ENCODE assay signal across 20 cellular contexts in the genomic region with DNA sequence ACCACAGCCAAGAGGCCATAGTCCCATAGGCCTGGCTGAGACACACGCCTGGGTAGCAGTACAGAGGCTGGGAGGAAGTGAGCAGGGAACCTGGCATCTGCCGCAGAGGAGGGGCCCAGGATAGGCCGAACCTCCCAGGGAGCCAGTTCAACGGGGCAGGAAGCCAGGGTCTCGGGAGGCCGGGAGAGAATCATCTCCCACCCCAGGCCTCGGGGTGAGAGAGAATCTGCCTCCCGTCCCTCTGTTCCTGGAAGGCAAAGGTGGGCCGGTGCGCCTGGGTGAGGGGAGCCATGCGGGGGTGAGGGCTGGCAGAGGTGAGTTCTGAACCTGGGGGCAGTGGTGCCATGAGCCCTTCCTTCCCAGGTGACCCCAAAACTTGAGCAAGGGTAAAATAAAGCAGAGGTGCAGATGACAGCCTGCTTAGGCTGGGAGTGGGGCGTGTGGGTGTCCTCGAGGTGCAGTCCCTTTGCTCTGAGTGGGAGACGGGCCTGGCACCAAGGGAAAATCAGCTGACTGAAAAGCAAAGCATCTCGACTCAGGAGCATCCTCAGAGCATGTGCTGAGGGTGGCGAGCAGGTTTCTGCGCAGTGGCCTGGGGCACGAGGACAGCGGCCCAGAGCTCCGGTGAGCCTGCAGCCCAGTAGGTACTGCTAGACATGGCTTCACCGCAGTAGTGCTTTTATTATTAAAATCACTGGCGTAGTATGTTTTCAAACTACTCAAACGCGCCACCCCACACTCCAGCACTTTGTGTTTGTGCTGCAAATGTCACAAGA. TPM values are rescaled to one million over a fixed set of nuclear protein-coding genes. Genes with fewer than 3 reads are reported as not detected.
DNase-seq lines count a peak whose midpoint lies in the region; ATAC-seq, FAIRE-seq and TF ChIP-seq lines count a peak whose summit lies in the region.
"Had no signal": no experiment of that assay in that cellular context is flagged by ENCODE, and none has a peak within 500 bp of the region (broad histone marks: within the 10 kb centered on the region; RNA-seq: fewer than 3 reads in every experiment).

No MANE protein-coding gene starts in this region.

- H4K20me1 ChIP-seq in K562 (replicated peaks; ENCODE audit: control insufficient read depth, insufficient read depth, low read length), result peaks cover 47% of the 10 kb centered on the region

- TF ChIP-seq RAD21 in K562 (CRISPR knock-in tag; conservative IDR thresholded peaks at IDR 0.05 in 1 of 2, IDR thresholded peaks at IDR 0.05 in 1 of 2), result no peak

- 91% methylated on average over 24 of the region's 24 CpGs for WGBS in K562 (ENCODE audit: insufficient coverage, low coverage, missing lambda C conversion rate)
- WGBS in sigmoid colon, 2 donors, result 87 to 92% methylated on average over 24 of the region's 24 CpGs

- CTCF ChIA-PET in K562 (lab: Yijun Ruan, JAX; ENCODE audit: low intra/inter-chr PET ratio), result no interaction called here

- peaks cover 93% of the 10 kb centered on the region for H3K79me2 ChIP-seq in K562 (ENCODE audit: control insufficient read depth, insufficient read depth, low read length)

- DNase-seq in left ventricle myocardium superior (no peak), Right ventricle myocardium superior (no peak), K562 (ENCODE audit: extremely low read depth in 1 of 4, low spot score in 3 of 4) (no peak), mucosa of descending colon (no peak), ureter (ENCODE audit: low spot score) (peak; percentile 39), epidermal melanocyte (ENCODE audit: insufficient read length, low spot score) (no peak), Kasumi-1 (lab: John Stamatoyannopoulos, UW) (no peak), sigmoid colon (no peak)
- DNase-seq: EL, GF-D8, HFFc6, MM.1S, NCI-H1092, NCI-H1436, NCI-H1930, PC-9 had no signal

- in situ Hi-C loops in K562 (cut with MboI), result no loop called here

- peaks cover 73% of the 10 kb centered on the region for H3K36me3 ChIP-seq in K562 (ENCODE audit: control insufficient read depth, insufficient read depth, low read length)
- H3K36me3 ChIP-seq in mucosa of descending colon (ENCODE audit: low read depth), result no peaks in the 10 kb centered on the region
- H3K36me3 ChIP-seq in sigmoid colon, result peaks cover 0 to 8% (median 0%) of the 10 kb centered on the region in 4 donors

- POLR2A ChIA-PET in K562 (lab: Yijun Ruan, JAX), result interaction anchor here (0.6 to 4.7 kb wide), 3 partner anchors 8 to 36 kb away, joined by 3 to 31 read pairs (median 7); no protein-coding TSS in a partner anchor

- intact Hi-C loops in left ventricle myocardium superior (cut with micrococcal nuclease), result no loop called here
- intact Hi-C loops in Right ventricle myocardium superior (cut with DNase I), result no loop called here
- intact Hi-C loops in K562 (cut with micrococcal nuclease), result no loop called here
- intact Hi-C loops in mucosa of descending colon (cut with DNase I, micrococcal nuclease), result no loop called here
- intact Hi-C loops in sigmoid colon (cut with DNase I), result no loop called here

- H3K9me3 ChIP-seq in K562 (replicated peaks; ENCODE audit: control insufficient read depth, insufficient read depth, low read depth, low read length), result no peaks in the 10 kb centered on the region
- no peaks in the 10 kb centered on the region for H3K9me3 ChIP-seq in mucosa of descending colon
- H3K9me3 ChIP-seq in sigmoid colon, result no peaks in the 10 kb centered on the region
- H3K9me3 ChIP-seq: SJSA1 had no signal

- no peak for TF ChIP-seq POLR2A in K562 (conservative IDR thresholded peaks at IDR 0.05)
- TF ChIP-seq POLR2A in sigmoid colon (IDR thresholded peaks at IDR 0.05), result no peak

- H3K4me3 ChIP-seq in K562 (no peak overlapping the region), mucosa of descending colon (no peak overlapping the region), sigmoid colon (no peak overlapping the region)
- H3K4me3 ChIP-seq: PC-9, SJSA1 had no signal

- H2AFZ ChIP-seq in K562 (ENCODE audit: low read depth, low read length), result no peak overlapping the region
- H2AFZ ChIP-seq: PC-9 had no signal

- peaks cover 5% of the 10 kb centered on the region for H3K9me1 ChIP-seq in K562 (ENCODE audit: control insufficient read depth, insufficient read depth, low read length)

- peak; percentile 23 for ATAC-seq in left ventricle myocardium superior
- ATAC-seq in Right ventricle myocardium superior (ENCODE audit: poor library complexity), result no peak
- ATAC-seq in K562, result peak; percentile 6; the same call in 2 of the 3 replicates
- ATAC-seq in mucosa of descending colon, result peak; percentile 13

- peak overlapping the region in 1 of 2 experiments; percentile 73; a peak in 2 of 4 replicates for H3K9ac ChIP-seq in K562 (ENCODE audit: insufficient read depth in 1 of 2, low read depth in 2 of 2, low read length in 2 of 2)

- BruUV-seq in K562 (replicated peaks; lab: Mats Ljungman, UMichigan), result no TSS peak

- no peak overlapping the region for H3K4me2 ChIP-seq in K562 (ENCODE audit: insufficient read depth, low read length)
- H3K4me2 ChIP-seq: PC-9 had no signal

- H3K27ac ChIP-seq in K562 (ENCODE audit: extremely low read depth, low read depth, low read length) (no peak overlapping the region), sigmoid colon (no peak overlapping the region)
- H3K27ac ChIP-seq: PC-9, SJSA1 had no signal

- H3K27me3 ChIP-seq in K562 (ENCODE audit: control insufficient read depth in 2 of 2, insufficient read depth in 2 of 2, low read length in 2 of 2) (no peaks in the 10 kb centered on the region), sigmoid colon (no peaks in the 10 kb centered on the region)
- H3K27me3 ChIP-seq: SJSA1 had no signal

- no peak for TF ChIP-seq EP300 in K562 (IDR thresholded peaks at IDR 0.05; ENCODE audit: low read length)
- TF ChIP-seq EP300 in sigmoid colon (IDR thresholded peaks at IDR 0.05), result no peak

- peaks cover 0 to 28% of the 10 kb centered on the region in 2 experiments; a peak in 3 of 5 replicates for H3K4me1 ChIP-seq in K562 (replicated peaks in 1 of 2; ENCODE audit: control insufficient read depth in 2 of 2, insufficient read depth in 2 of 2, low read length in 2 of 2)
- no peaks in the 10 kb centered on the region for H3K4me1 ChIP-seq in mucosa of descending colon (ENCODE audit: low read depth)
- H3K4me1 ChIP-seq in sigmoid colon, result peaks cover 0 to 32% (median 29%) of the 10 kb centered on the region in 4 donors

- TF ChIP-seq CTCF in K562 (IDR thresholded peaks at IDR 0.05 in 2 of 3, conservative IDR thresholded peaks at IDR 0.05 in 1 of 3; ENCODE audit: insufficient read depth in 2 of 3, low read depth in 1 of 3, low read length in 3 of 3), result no peak
- no peak for TF ChIP-seq CTCF in mucosa of descending colon (IDR thresholded peaks at IDR 0.05)
- TF ChIP-seq CTCF in sigmoid colon (IDR thresholded peaks at IDR 0.05), result no peak

- FAIRE-seq in K562 (lab: Jason Lieb, UNC), result no peak
- FAIRE-seq: A204.1, D721Med, H54 had no signal

RNA-seq across cellular contexts. Expression of a gene that starts 15.5 kb away (rescaled TPM):
- total RNA-seq in left ventricle myocardium superior, result 69.7 TPM
- total RNA-seq in Right ventricle myocardium superior, result 62.7 TPM
- 309 and 657 TPM in 2 replicates for total RNA-seq in K562 (2011; cell fraction: chromatin; rRNA removed; ENCODE audit: low replicate concordance)
- 263 and 322 TPM in 2 replicates for total RNA-seq in K562 (2011; cell fraction: nucleolus; rRNA removed)
- total RNA-seq in K562 (2011; cell fraction: nucleoplasm; rRNA removed), result 258 and 293 TPM in 2 replicates
- total RNA-seq in K562 (2014; rRNA removed), result 62.2 and 94.2 TPM in 2 replicates
- total RNA-seq in K562 (2014; rRNA removed; fragmentation: Illumina TruSeq; extraction: Trizol), result 34.6 and 44.0 TPM in 2 replicates
- total RNA-seq in K562 (2015; rRNA removed; fragmentation: Illumina TruSeq; extraction: Trizol), result 59.8 and 60.0 TPM in 2 replicates
- total RNA-seq in K562 (2021), result 178 and 208 TPM in 2 replicates
- 61.4 and 65.4 TPM in 2 replicates for polyA plus RNA-seq in K562 (2011; rRNA removed)
- 86.8 and 233 TPM in 2 replicates for polyA plus RNA-seq in K562 (2011; cell fraction: cytosol; rRNA removed)
- 273 and 510 TPM in 2 replicates for polyA plus RNA-seq in K562 (2011; cell fraction: nucleus; rRNA removed)
- polyA plus RNA-seq in K562 (2012), result 83.7 and 110 TPM in 2 replicates
- 66.7 and 96.7 TPM in 2 replicates for polyA plus RNA-seq in K562 (2014; fragmentation: Illumina TruSeq; extraction: Trizol)
- 1 to 10 TPM; 3.4 to 4.4 TPM for polyA plus RNA-seq in K562 (2014; fragmentation: Nextera tagmentation; extraction: Ambion mirVana)
- 118 and 127 TPM in 2 replicates for polyA plus RNA-seq in K562 (2014; rRNA removed)
- 34.5 and 46.4 TPM in 2 replicates for polyA minus RNA-seq in K562 (2011; rRNA and poly(A)+ RNA removed)
- polyA minus RNA-seq in K562 (2011; cell fraction: cytosol; rRNA and poly(A)+ RNA removed), result 64.1 and 65.6 TPM in 2 replicates
- 79.9 and 118 TPM in 2 replicates for polyA minus RNA-seq in K562 (2011; cell fraction: nucleus; rRNA and poly(A)+ RNA removed)
- 100 to 1,000 TPM in 1 of 3 donors, 10 to 100 TPM in 2; 39.7 to 116 (median 50.6) TPM for total RNA-seq in mucosa of descending colon
- 178 TPM for total RNA-seq in ureter
- total RNA-seq in sigmoid colon, result 10 to 100 TPM; 34.2 to 89.7 (median 40.9) TPM
- 10 to 100 TPM; 27.7 to 42.3 (median 33.6) TPM for polyA plus RNA-seq in sigmoid colon

RNA-seq across cellular contexts. Expression of a gene that starts 18.5 kb away (rescaled TPM):
- 38.7 TPM for total RNA-seq in left ventricle myocardium superior
- 33.9 TPM for total RNA-seq in Right ventricle myocardium superior
- total RNA-seq in K562 (2011; cell fraction: chromatin; rRNA removed; ENCODE audit: low replicate concordance), result 28.8 and 70.7 TPM in 2 replicates
- total RNA-seq in K562 (2011; cell fraction: nucleolus; rRNA removed), result 113 and 126 TPM in 2 replicates
- total RNA-seq in K562 (2011; cell fraction: nucleoplasm; rRNA removed), result 72.2 and 72.4 TPM in 2 replicates
- total RNA-seq in K562 (2014; rRNA removed), result 189 and 255 TPM in 2 replicates
- 19.4 and 21.4 TPM in 2 replicates for total RNA-seq in K562 (2014; rRNA removed; fragmentation: Illumina TruSeq; extraction: Trizol)
- 86.3 and 97.0 TPM in 2 replicates for total RNA-seq in K562 (2015; rRNA removed; fragmentation: Illumina TruSeq; extraction: Trizol)
- total RNA-seq in K562 (2021), result 233 and 241 TPM in 2 replicates
- polyA plus RNA-seq in K562 (2011; rRNA removed), result 38.4 and 59.7 TPM in 2 replicates
- 86.5 and 297 TPM in 2 replicates for polyA plus RNA-seq in K562 (2011; cell fraction: cytosol; rRNA removed)
- 123 and 249 TPM in 2 replicates for polyA plus RNA-seq in K562 (2011; cell fraction: nucleus; rRNA removed)
- 165 and 183 TPM in 2 replicates for polyA plus RNA-seq in K562 (2012)
- 74.1 and 210 TPM in 2 replicates for polyA plus RNA-seq in K562 (2014; fragmentation: Illumina TruSeq; extraction: Trizol)
- polyA plus RNA-seq in K562 (2014; fragmentation: Nextera tagmentation; extraction: Ambion mirVana), result under 1 TPM; 0.14 to 0.34 TPM
- 195 and 207 TPM in 2 replicates for polyA plus RNA-seq in K562 (2014; rRNA removed)
- 8.2 and 12.5 TPM in 2 replicates for polyA minus RNA-seq in K562 (2011; rRNA and poly(A)+ RNA removed)
- polyA minus RNA-seq in K562 (2011; cell fraction: cytosol; rRNA and poly(A)+ RNA removed), result 52.4 and 69.4 TPM in 2 replicates
- polyA minus RNA-seq in K562 (2011; cell fraction: nucleus; rRNA and poly(A)+ RNA removed), result 18.0 and 20.3 TPM in 2 replicates
- total RNA-seq in mucosa of descending colon, result 10 to 100 TPM; 54.2 to 63.7 (median 60.8) TPM
- total RNA-seq in ureter, result 24.9 TPM
- 10 to 100 TPM; 33.4 to 48.9 (median 41.9) TPM for total RNA-seq in sigmoid colon
- polyA plus RNA-seq in sigmoid colon, result 10 to 100 TPM; 45.0 to 74.6 (median 47.4) TPM

RNA-seq across cellular contexts. Expression of a gene that starts 21.2 kb away (rescaled TPM):
- total RNA-seq in left ventricle myocardium superior, result 79.4 TPM
- 81.1 TPM for total RNA-seq in Right ventricle myocardium superior
- 153 and 539 TPM in 2 replicates for total RNA-seq in K562 (2011; cell fraction: chromatin; rRNA removed; ENCODE audit: low replicate concordance)
- 501 and 515 TPM in 2 replicates for total RNA-seq in K562 (2011; cell fraction: nucleolus; rRNA removed)
- 225 and 261 TPM in 2 replicates for total RNA-seq in K562 (2011; cell fraction: nucleoplasm; rRNA removed)
- total RNA-seq in K562 (2014; rRNA removed), result 114 and 139 TPM in 2 replicates
- total RNA-seq in K562 (2014; rRNA removed; fragmentation: Illumina TruSeq; extraction: Trizol), result 8.3 and 12.6 TPM in 2 replicates
- 50.3 and 55.4 TPM in 2 replicates for total RNA-seq in K562 (2015; rRNA removed; fragmentation: Illumina TruSeq; extraction: Trizol)
- 106 and 112 TPM in 2 replicates for total RNA-seq in K562 (2021)
- 48.2 and 69.4 TPM in 2 replicates for polyA plus RNA-seq in K562 (2011; rRNA removed)
- polyA plus RNA-seq in K562 (2011; cell fraction: cytosol; rRNA removed), result 50.7 and 105 TPM in 2 replicates
- 711 and 1,075 TPM in 2 replicates for polyA plus RNA-seq in K562 (2011; cell fraction: nucleus; rRNA removed)
- polyA plus RNA-seq in K562 (2012), result 70.9 and 124 TPM in 2 replicates
- 38.2 and 53.4 TPM in 2 replicates for polyA plus RNA-seq in K562 (2014; fragmentation: Illumina TruSeq; extraction: Trizol)
- polyA plus RNA-seq in K562 (2014; fragmentation: Nextera tagmentation; extraction: Ambion mirVana), result 1 to 10 TPM in 1 of 2 experiments, under 1 TPM in 1; 0.51 to 2.7 TPM
- polyA plus RNA-seq in K562 (2014; rRNA removed), result 150 and 181 TPM in 2 replicates
- polyA minus RNA-seq in K562 (2011; rRNA and poly(A)+ RNA removed), result 18.8 and 24.7 TPM in 2 replicates
- polyA minus RNA-seq in K562 (2011; cell fraction: cytosol; rRNA and poly(A)+ RNA removed), result 22.8 and 23.4 TPM in 2 replicates
- polyA minus RNA-seq in K562 (2011; cell fraction: nucleus; rRNA and poly(A)+ RNA removed), result 187 and 189 TPM in 2 replicates
- 100 to 1,000 TPM in 1 of 3 donors, 10 to 100 TPM in 2; 78.6 to 122 (median 98.5) TPM for total RNA-seq in mucosa of descending colon
- 91.7 TPM for total RNA-seq in ureter
- 10 to 100 TPM; 61.5 to 80.0 (median 69.9) TPM for total RNA-seq in sigmoid colon
- 100 to 1,000 TPM in 1 of 3 donors, 10 to 100 TPM in 2; 61.3 to 124 (median 65.0) TPM for polyA plus RNA-seq in sigmoid colon

RNA-seq across cellular contexts. Expression of a gene that starts 42.4 kb away (rescaled TPM):
- total RNA-seq in left ventricle myocardium superior, result 64.1 TPM
- total RNA-seq in Right ventricle myocardium superior, result 49.7 TPM
- 230 and 845 TPM in 2 replicates for total RNA-seq in K562 (2011; cell fraction: chromatin; rRNA removed; ENCODE audit: low replicate concordance)
- 746 and 756 TPM in 2 replicates for total RNA-seq in K562 (2011; cell fraction: nucleolus; rRNA removed)
- total RNA-seq in K562 (2011; cell fraction: nucleoplasm; rRNA removed), result 367 and 388 TPM in 2 replicates
- 360 and 417 TPM in 2 replicates for total RNA-seq in K562 (2014; rRNA removed)
- total RNA-seq in K562 (2014; rRNA removed; fragmentation: Illumina TruSeq; extraction: Trizol), result 32.6 and 55.0 TPM in 2 replicates
- 130 and 132 TPM in 2 replicates for total RNA-seq in K562 (2015; rRNA removed; fragmentation: Illumina TruSeq; extraction: Trizol)
- total RNA-seq in K562 (2021), result 363 and 375 TPM in 2 replicates
- 69.2 and 85.2 TPM in 2 replicates for polyA plus RNA-seq in K562 (2011; rRNA removed)
- 68.0 and 147 TPM in 2 replicates for polyA plus RNA-seq in K562 (2011; cell fraction: cytosol; rRNA removed)
- polyA plus RNA-seq in K562 (2011; cell fraction: nucleus; rRNA removed), result 438 and 829 TPM in 2 replicates
- polyA plus RNA-seq in K562 (2012), result 243 and 347 TPM in 2 replicates
- polyA plus RNA-seq in K562 (2014; fragmentation: Illumina TruSeq; extraction: Trizol), result 166 and 212 TPM in 2 replicates
- polyA plus RNA-seq in K562 (2014; fragmentation: Nextera tagmentation; extraction: Ambion mirVana), result 10 to 100 TPM; 11.4 to 28.8 TPM
- polyA plus RNA-seq in K562 (2014; rRNA removed), result 306 and 316 TPM in 2 replicates
- polyA minus RNA-seq in K562 (2011; rRNA and poly(A)+ RNA removed), result 29.9 and 60.1 TPM in 2 replicates
- polyA minus RNA-seq in K562 (2011; cell fraction: cytosol; rRNA and poly(A)+ RNA removed), result 79.9 and 106 TPM in 2 replicates
- 138 and 143 TPM in 2 replicates for polyA minus RNA-seq in K562 (2011; cell fraction: nucleus; rRNA and poly(A)+ RNA removed)
- total RNA-seq in mucosa of descending colon, result 100 to 1,000 TPM in 1 of 3 donors, 10 to 100 TPM in 2; 82.2 to 168 (median 89.5) TPM
- 74.2 TPM for total RNA-seq in ureter
- 100 to 1,000 TPM in 1 of 4 donors, 10 to 100 TPM in 3; 56.9 to 124 (median 91.7) TPM for total RNA-seq in sigmoid colon
- 100 to 1,000 TPM in 1 of 3 donors, 10 to 100 TPM in 2; 12.3 to 114 (median 23.4) TPM for polyA plus RNA-seq in sigmoid colon

RNA-seq across cellular contexts. Expression of a gene that starts 44.1 kb away (rescaled TPM):
- 8.1 TPM for total RNA-seq in left ventricle myocardium superior
- total RNA-seq in Right ventricle myocardium superior, result 6.3 TPM
- total RNA-seq in K562 (2011; cell fraction: chromatin; rRNA removed; ENCODE audit: low replicate concordance), result 19.7 and 25.7 TPM in 2 replicates
- 30.0 and 32.9 TPM in 2 replicates for total RNA-seq in K562 (2011; cell fraction: nucleolus; rRNA removed)
- total RNA-seq in K562 (2011; cell fraction: nucleoplasm; rRNA removed), result 23.7 and 24.5 TPM in 2 replicates
- total RNA-seq in K562 (2014; rRNA removed), result 38.0 and 53.5 TPM in 2 replicates
- 11.8 and 20.3 TPM in 2 replicates for total RNA-seq in K562 (2014; rRNA removed; fragmentation: Illumina TruSeq; extraction: Trizol)
- 32.2 and 35.8 TPM in 2 replicates for total RNA-seq in K562 (2015; rRNA removed; fragmentation: Illumina TruSeq; extraction: Trizol)
- total RNA-seq in K562 (2021), result 25.0 and 25.3 TPM in 2 replicates
- polyA plus RNA-seq in K562 (2011; rRNA removed), result 27.5 and 28.6 TPM in 2 replicates
- polyA plus RNA-seq in K562 (2011; cell fraction: cytosol; rRNA removed), result 47.3 and 82.3 TPM in 2 replicates
- 35.2 and 43.5 TPM in 2 replicates for polyA plus RNA-seq in K562 (2011; cell fraction: nucleus; rRNA removed)
- polyA plus RNA-seq in K562 (2012), result 36.0 and 38.1 TPM in 2 replicates
- polyA plus RNA-seq in K562 (2014; fragmentation: Illumina TruSeq; extraction: Trizol), result 29.0 and 34.3 TPM in 2 replicates
- polyA plus RNA-seq in K562 (2014; fragmentation: Nextera tagmentation; extraction: Ambion mirVana), result 10 to 100 TPM in 1 of 2 experiments, 1 to 10 TPM in 1; 3.2 to 18.1 TPM
- 25.6 and 28.4 TPM in 2 replicates for polyA plus RNA-seq in K562 (2014; rRNA removed)
- 25.6 and 37.1 TPM in 2 replicates for polyA minus RNA-seq in K562 (2011; rRNA and poly(A)+ RNA removed)
- polyA minus RNA-seq in K562 (2011; cell fraction: cytosol; rRNA and poly(A)+ RNA removed), result 13.6 and 28.1 TPM in 2 replicates
- polyA minus RNA-seq in K562 (2011; cell fraction: nucleus; rRNA and poly(A)+ RNA removed), result 15.5 and 21.0 TPM in 2 replicates
- total RNA-seq in mucosa of descending colon, result 10 to 100 TPM in 2 of 3 donors, 1 to 10 TPM in 1; 8.3 to 12.4 (median 11.7) TPM
- total RNA-seq in ureter, result 5.5 TPM
- 1 to 10 TPM; 6.9 to 8.3 (median 7.7) TPM for total RNA-seq in sigmoid colon
- polyA plus RNA-seq in sigmoid colon, result 10 to 100 TPM in 1 of 3 donors, 1 to 10 TPM in 2; 6.0 to 10.6 (median 9.8) TPM
